ENCODE assay signal across 8 cellular contexts in genomic region chr5:72280655-72281069, GRCh38. TPM values are rescaled to one million over a fixed set of nuclear protein-coding genes. Genes with fewer than 3 reads are reported as not detected.
A peak's percentile ranks its signal among the peaks of the same experiment; 100 is the strongest.
DNase-seq lines count a peak whose midpoint lies in the region; ATAC-seq, FAIRE-seq and TF ChIP-seq lines count a peak whose summit lies in the region.

No MANE protein-coding gene starts in this region.

- peak; percentile 15 for FAIRE-seq in H54 (lab: Jason Lieb, UNC)

- H3K4me3 Mint-ChIP-seq in activated B cell treated with CpG ODN at 0.5 μM for 24 hours: no peak overlapping the region

- CTCF ChIA-PET in activated B cell treated with CpG ODN at 0.5 μM for 24 hours (lab: Charles Lee): interaction anchor here (1.1 to 1.3 kb wide), 2 partner anchors 25 to 28 kb away, joined by 3 to 6 read pairs; no protein-coding TSS in a partner anchor

- no peaks in the 10 kb centered on the region for H3K27me3 Mint-ChIP-seq in activated B cell treated with CpG ODN at 0.5 μM for 24 hours

- no peak for TF ChIP-seq CTCF in activated B cell treated with CpG ODN at 0.5 μM for 24 hours (IDR thresholded peaks at IDR 0.05)

- peak; percentile 28 for ATAC-seq in activated B cell treated with CpG ODN at 0.5 μM for 24 hours (ENCODE audit: low read depth)

- peak; percentile 14 for DNase-seq in A172 (ENCODE audit: low spot score)
- DNase-seq in H54 (ENCODE audit: insufficient read length, low spot score): no peak
- DNase-seq in activated B cell treated with CpG ODN at 0.5 μM for 24 hours: no peak
- peak; percentile 75 for DNase-seq in iris pigment epithelial cell (ENCODE audit: low read depth)
- no peak for DNase-seq in activated T-cell treated with anti-CD3 and anti-CD28 coated beads, Interleukin-2, amount 50 U/mL, for 1 hour
- DNase-seq in SHP77 (lab: John Stamatoyannopoulos, UW): no peak
- no peak for DNase-seq in NCI-H510A treated with DMSO at 0.1 percent for 48 hours (lab: John Stamatoyannopoulos, UW)
- DNase-seq in LoVo (ENCODE audit: low spot score): no peak

- no peak overlapping the region for H3K27ac Mint-ChIP-seq in activated B cell treated with CpG ODN at 0.5 μM for 24 hours

- POLR2A ChIA-PET in activated B cell treated with CpG ODN at 0.5 μM for 24 hours (lab: Charles Lee): interaction anchor here (1.6 kb wide), 1 partner anchor 27 kb away, joined by 4 read pairs; no protein-coding TSS in a partner anchor

- intact Hi-C loops in activated B cell treated with CpG ODN at 0.5 μM for 24 hours (cut with micrococcal nuclease): loop anchor here (1.0 to 2.0 kb wide), 2 partner anchors 18 to 28 kb away; no protein-coding TSS in a partner anchor

- peaks cover 55% of the 10 kb centered on the region for H3K36me3 Mint-ChIP-seq in activated B cell treated with CpG ODN at 0.5 μM for 24 hours (ENCODE audit: low read depth)

- H3K9me3 Mint-ChIP-seq in activated B cell treated with CpG ODN at 0.5 μM for 24 hours: no peaks in the 10 kb centered on the region

- peaks cover 15% of the 10 kb centered on the region for H3K4me1 Mint-ChIP-seq in activated B cell treated with CpG ODN at 0.5 μM for 24 hours

- no peak for TF ChIP-seq POLR2A in H54 (IDR thresholded peaks at IDR 0.05; ENCODE audit: low read depth, low read length)

RNA-seq across cellular contexts. Expression of gene MRPS27, which starts 39.4 kb away (rescaled TPM):
- total RNA-seq in A172 (2014; rRNA removed; shearing (Covaris generic)): 84.1 and 94.9 TPM in 2 replicates
- 69.2 and 71.6 TPM in 2 replicates for total RNA-seq in activated B cell treated with CpG ODN at 0.5 μM for 24 hours

RNA-seq across cellular contexts. Expression of gene PTCD2, which starts 39.5 kb away (rescaled TPM):
- 17.3 and 21.2 TPM in 2 replicates for total RNA-seq in A172 (2014; rRNA removed; shearing (Covaris generic))
- total RNA-seq in activated B cell treated with CpG ODN at 0.5 μM for 24 hours: 6.2 and 8.9 TPM in 2 replicates

Comparison
In these comparisons a context has a peak if more than half of its experiments do, and no peak if none do; other contexts are left out.
1. DNase-seq: peak in A172 (single experiment) and iris pigment epithelial cell (single experiment); none in H54 (single experiment), activated B cell treated with CpG ODN at 0.5 μM for 24 hours (single experiment), activated T-cell treated with anti-CD3 and anti-CD28 coated beads, Interleukin-2, amount 50 U/mL, for 1 hour (single experiment), SHP77 (0 of 2), NCI-H510A treated with DMSO at 0.1 percent for 48 hours (single experiment) and LoVo (single experiment).